ENCODE assay signal across 9 cellular contexts in the genomic region with DNA sequence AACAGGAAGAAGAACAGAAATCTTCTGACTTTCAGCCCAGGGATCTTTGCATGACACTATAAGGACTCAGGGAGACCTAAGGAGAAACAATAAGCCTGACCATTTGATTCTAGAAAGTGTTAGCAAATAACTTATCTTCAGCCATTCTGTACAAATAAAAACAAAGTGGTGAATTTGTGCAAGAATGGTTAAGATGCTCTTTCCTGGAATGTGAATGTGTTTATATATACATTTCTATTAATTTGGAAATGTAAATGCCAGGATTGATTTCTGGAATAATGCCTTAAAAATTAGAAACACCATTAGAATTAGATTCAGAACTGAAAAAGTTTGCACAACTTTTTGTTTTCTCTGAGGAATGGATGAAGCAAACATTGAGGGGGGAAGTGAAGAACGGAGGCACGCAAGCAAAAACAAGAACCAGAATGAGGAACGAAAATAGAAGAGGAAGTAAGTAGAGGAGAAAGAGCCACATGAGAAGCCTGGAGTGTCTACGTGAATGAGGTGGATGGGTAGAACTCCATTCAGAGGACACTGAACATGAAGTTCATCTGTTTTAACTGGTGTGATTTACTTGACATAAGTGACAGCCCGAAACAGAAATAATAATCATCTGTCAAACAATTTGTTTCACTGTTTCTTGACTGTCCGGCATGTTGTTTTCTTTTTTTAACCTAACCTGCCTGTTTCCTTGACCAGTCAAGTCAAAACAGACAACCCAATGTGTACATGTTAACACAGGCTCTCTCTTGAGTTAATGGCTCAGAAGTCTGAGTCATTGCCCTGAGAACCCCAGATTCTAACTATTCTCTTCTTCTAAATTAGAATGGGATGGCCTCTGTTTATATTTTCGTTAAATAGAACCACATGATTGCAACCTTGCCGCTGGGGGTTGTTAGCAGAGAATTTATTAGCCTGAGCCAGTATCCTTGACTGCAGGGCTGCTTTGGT.
A peak's percentile ranks its signal among the peaks of the same experiment; 100 is the strongest.
DNase-seq lines count a peak whose midpoint lies in the region; TF ChIP-seq lines count a peak whose summit lies in the region.
"Had no signal": no experiment of that assay in that cellular context is flagged by ENCODE, and none has a peak within 500 bp of the region (broad histone marks: within the 10 kb centered on the region; RNA-seq: fewer than 3 reads in every experiment).

No MANE protein-coding gene starts in this region.

- no peak for TF ChIP-seq CTCF in GM13977 (IDR thresholded peaks at IDR 0.05; ENCODE audit: extremely low read depth, insufficient read depth, missing control alignments)
- TF ChIP-seq CTCF in ovary (IDR thresholded peaks at IDR 0.05) = peak in 1 of 3 donors; percentile 12
- no peak for TF ChIP-seq CTCF in type B pancreatic cell (conservative IDR thresholded peaks at IDR 0.05)

- no peaks in the 10 kb centered on the region for H3K36me3 Mint-ChIP-seq in type B pancreatic cell

- H3K4me3 Mint-ChIP-seq in type B pancreatic cell = no peak overlapping the region

- 54 to 56% (median 56%) methylated on average over 8 of the region's 8 CpGs for WGBS in ovary, 3 donors

- H3K27me3 ChIP-seq in layer of hippocampus (ENCODE audit: control insufficient read depth, insufficient read depth, low read length) = no peaks in the 10 kb centered on the region
- H3K27me3 ChIP-seq in ovary = no peaks in the 10 kb centered on the region

- in situ Hi-C loops in GM13977 (cut with MboI; ENCODE audit: low pct_unique_long_range_greater_than_20kb, low sequenced_read_pairs, unreplicated experiment) = no loop called here

- no peaks in the 10 kb centered on the region for H3K9me3 ChIP-seq in ovary

- intact Hi-C loops in ovary (cut with DNase I) = loop anchor here in 1 of 4 donors (5.0 kb wide), 1 partner anchor 774 kb away; no protein-coding TSS in a partner anchor

- H3K4me1 ChIP-seq in ovary (ENCODE audit: insufficient read depth) = no peaks in the 10 kb centered on the region

- no peak for TF ChIP-seq EP300 in ovary (IDR thresholded peaks at IDR 0.05)

- H3K9me3 Mint-ChIP-seq in type B pancreatic cell = peaks cover 4% of the 10 kb centered on the region

- no peak overlapping the region for H3K27ac Mint-ChIP-seq in type B pancreatic cell

- no peak overlapping the region for H3K4me3 ChIP-seq in ovary

- no peaks in the 10 kb centered on the region for H3K36me3 ChIP-seq in ovary

- H3K27me3 Mint-ChIP-seq in type B pancreatic cell = peaks cover 5% of the 10 kb centered on the region

- no peak for TF ChIP-seq POLR2A in ovary (IDR thresholded peaks at IDR 0.05)

- peaks cover 19% of the 10 kb centered on the region for H3K4me1 Mint-ChIP-seq in type B pancreatic cell (ENCODE audit: unreplicated experiment)

- DNase-seq in GM13977 (ENCODE audit: low spot score) (peak; percentile 27), HCEC 1CT (peak; percentile 52), MV-4-11 (lab: John Stamatoyannopoulos, UW) (peak; percentile 94), activated gamma-delta T cell treated with Interleukin-2 at 50 U/mL for 16 hours (no peak), ovary (no peak), NCI-H1105 treated with DMSO at 0.1 percent for 48 hours (lab: John Stamatoyannopoulos, UW) (no peak), type B pancreatic cell (ENCODE audit: extremely low spot score, unreplicated experiment) (no peak)

- H3K27ac ChIP-seq in layer of hippocampus (ENCODE audit: low read depth, low read length) (peak overlapping the region; percentile 4), ovary (no peak overlapping the region)
- H3K27ac ChIP-seq: KMS-11 had no signal

Comparison
In these comparisons a context has a peak if more than half of its experiments do, and no peak if none do; other contexts are left out.
1. DNase-seq: peak in GM13977 (single experiment), HCEC 1CT (single experiment) and MV-4-11 (single experiment); none in activated gamma-delta T cell treated with Interleukin-2 at 50 U/mL for 16 hours (single experiment), ovary (0 of 5), NCI-H1105 treated with DMSO at 0.1 percent for 48 hours (single experiment) and type B pancreatic cell (single experiment).